Comparison of ENCODE assay signal across 1 cellular context in genomic region chr14:102629700-102630365, GRCh38.
TF ChIP-seq lines count a peak whose summit lies in the region.

No MANE protein-coding gene starts in this region.

TF ChIP-seq in WTC11, 78 proteins besides CTCF, POLR2A, EP300 and RAD21 (continued from another document):
- TF ChIP-seq ARID4B (CRISPR knock-in tag; IDR thresholded peaks at IDR 0.05; ENCODE audit: borderline replicate concordance) (no peak), ZNF232 (CRISPR knock-in tag; IDR thresholded peaks at IDR 0.05) (no peak), ATF2 (CRISPR knock-in tag; IDR thresholded peaks at IDR 0.05; ENCODE audit: borderline replicate concordance, low read depth) (no peak), GRHL2 (CRISPR knock-in tag; IDR thresholded peaks at IDR 0.05; ENCODE audit: insufficient replicate concordance, severe bottlenecking) (no peak)
TF ChIP-seq in WTC11: peak in this region for 2.
